Comparison of ENCODE assay signal across 9 cellular contexts in genomic region chr12:2623472-2623871, GRCh38.
"Had no signal": no experiment of that assay in that cellular context is flagged by ENCODE, and none has a peak within 500 bp of the region (broad histone marks: within the 10 kb centered on the region; RNA-seq: fewer than 3 reads in every experiment).

No MANE protein-coding gene starts in this region.

- H3K9me3 ChIP-seq: HAP-1 had no signal

- H3K4me3 Mint-ChIP-seq: HFFc6, IgD-negative memory B cell had no signal

- H3K9ac ChIP-seq: GM23248 had no signal

- H3K9me3 Mint-ChIP-seq: HFFc6, IgD-negative memory B cell had no signal

- H3K4me1 Mint-ChIP-seq: IgD-negative memory B cell had no signal

- H3K27ac ChIP-seq: GM23248, HL-60 had no signal

- DNase-seq: GM23248, GOT3, H7, HFFc6 had no signal

- H2AFZ ChIP-seq: GM23248 had no signal

- H3K4me3 ChIP-seq: GM23248, HAP-1 had no signal

- ATAC-seq: HCT116, HepG2 had no signal

- H3K36me3 ChIP-seq: HAP-1 had no signal

- H3K27ac Mint-ChIP-seq: HFFc6 had no signal

- H3K4me1 ChIP-seq: HAP-1 had no signal
